Comparison of ENCODE assay signal across 15 cellular contexts in genomic region chr1:246300653-246301549, GRCh38.
"Had no signal": no experiment of that assay in that cellular context is flagged by ENCODE, and none has a peak within 500 bp of the region (broad histone marks: within the 10 kb centered on the region; RNA-seq: fewer than 3 reads in every experiment).

No MANE protein-coding gene starts in this region.

- H3K9me3 Mint-ChIP-seq: activated CD8-positive, alpha-beta T cell treated with anti-CD3 and anti-CD28 coated beads for 36 hours; activated naive CD4-positive, alpha-beta T cell treated with anti-CD3 and anti-CD28 coated beads for 36 hours; effector memory CD8-positive, alpha-beta T cell; natural killer cell; type B pancreatic cell had no signal

- H3K36me3 Mint-ChIP-seq: natural killer cell, type B pancreatic cell had no signal

- H3K27ac ChIP-seq: sigmoid colon had no signal

- DNase-seq: activated CD4-positive, alpha-beta T cell treated with anti-CD3 and anti-CD28 coated beads for 36 hours; activated CD8-positive, alpha-beta memory T cell treated with anti-CD3 and anti-CD28 coated beads, Interleukin-2, amount 50 U/mL, for 48 hours; activated CD8-positive, alpha-beta T cell treated with anti-CD3 and anti-CD28 coated beads for 36 hours; activated naive CD4-positive, alpha-beta T cell treated with anti-CD3 and anti-CD28 coated beads for 36 hours; central memory CD4-positive, alpha-beta T cell; cortex of kidney; effector memory CD8-positive, alpha-beta T cell; hippocampal formation; mammary epithelial cell; mucosa of descending colon; natural killer cell; sigmoid colon; stimulated activated CD4-positive, alpha-beta T cell treated with anti-CD3 and anti-CD28 coated beads, Interleukin-12 subunit alpha, Interleukin-12 subunit beta, amount 100 ng/mL, for 4 hours; stimulated activated naive CD4-positive, alpha-beta T cell treated with Interleukin-2 at 50 U/mL for 16 hours had no signal

- H3K4me3 Mint-ChIP-seq: activated CD4-positive, alpha-beta T cell treated with anti-CD3 and anti-CD28 coated beads for 36 hours; activated CD8-positive, alpha-beta T cell treated with anti-CD3 and anti-CD28 coated beads for 36 hours; activated naive CD4-positive, alpha-beta T cell treated with anti-CD3 and anti-CD28 coated beads for 36 hours; effector memory CD8-positive, alpha-beta T cell; natural killer cell; type B pancreatic cell had no signal

- ATAC-seq: activated CD4-positive, alpha-beta T cell treated with anti-CD3 and anti-CD28 coated beads for 36 hours; activated CD8-positive, alpha-beta T cell treated with anti-CD3 and anti-CD28 coated beads for 36 hours; effector memory CD8-positive, alpha-beta T cell; mucosa of descending colon; natural killer cell had no signal

- H3K27ac Mint-ChIP-seq: activated CD4-positive, alpha-beta T cell treated with anti-CD3 and anti-CD28 coated beads for 36 hours; activated CD8-positive, alpha-beta T cell treated with anti-CD3 and anti-CD28 coated beads for 36 hours; activated naive CD4-positive, alpha-beta T cell treated with anti-CD3 and anti-CD28 coated beads for 36 hours; effector memory CD8-positive, alpha-beta T cell; natural killer cell; type B pancreatic cell had no signal

- H3K27me3 Mint-ChIP-seq: activated CD4-positive, alpha-beta T cell treated with anti-CD3 and anti-CD28 coated beads for 36 hours; activated CD8-positive, alpha-beta T cell treated with anti-CD3 and anti-CD28 coated beads for 36 hours; effector memory CD8-positive, alpha-beta T cell; type B pancreatic cell had no signal
